Comparison of ENCODE assay signal across 23 cellular contexts in genomic region chr12:99981639-99982190, GRCh38. TPM values are rescaled to one million over a fixed set of nuclear protein-coding genes. Genes with fewer than 3 reads are reported as not detected.
"Had no signal": no experiment of that assay in that cellular context is flagged by ENCODE, and none has a peak within 500 bp of the region (broad histone marks: within the 10 kb centered on the region; RNA-seq: fewer than 3 reads in every experiment).

No MANE protein-coding gene starts in this region.

- H3K9me3 ChIP-seq: colonic mucosa, left ventricle myocardium inferior, lower lobe of right lung, neutrophil, psoas muscle, right lobe of liver, spleen, thoracic aorta had no signal

- H3K4me3 ChIP-seq: colonic mucosa, hepatocyte, left ventricle myocardium inferior, lower lobe of right lung, psoas muscle, right lobe of liver, spleen had no signal

- ATAC-seq: left cardiac atrium; lower lobe of right lung; psoas muscle; right lobe of liver; stimulated activated naive B cell treated with anti-CD40 and anti-IgM and Interleukin-4, amounts not matched to agents 10 μg/mL and 1 μg/mL and 100 μg/mL, for 72 hours; stimulated activated naive CD8-positive, alpha-beta T cell treated with anti-CD3 and anti-CD28 coated beads, Interleukin-15, amount 100 ng/mL, for 72 hours had no signal

- H3K4me2 ChIP-seq: hepatocyte had no signal

- H3K27me3 ChIP-seq: right lobe of liver had no signal

- H3K36me3 ChIP-seq: colonic mucosa, left ventricle myocardium inferior, lower lobe of right lung, neutrophil, right lobe of liver, spleen, thoracic aorta had no signal

- FAIRE-seq: kidney had no signal

- H3K4me1 ChIP-seq: colonic mucosa, right lobe of liver had no signal

- H3K27ac ChIP-seq: colonic mucosa, hepatocyte, left ventricle myocardium inferior, lower lobe of right lung, neutrophil, psoas muscle, right lobe of liver, spleen, thoracic aorta had no signal

- DNase-seq: colonic mucosa; dermis blood vessel endothelial cell; effector CD4-positive, alpha-beta T cell; foreskin melanocyte; head of caudate nucleus; kidney; left cardiac atrium; left ventricle myocardium inferior; lower lobe of right lung; naive B cell; psoas muscle; retina; right lobe of liver; spleen; stimulated activated CD4-positive, alpha-beta T cell treated with anti-CD3 and anti-CD28 coated beads, Interleukin-15, amount 100 ng/mL, for 24 hours; stimulated activated CD4-positive, alpha-beta T cell treated with anti-CD3 and anti-CD28 coated beads, Interleukin-1b, Interleukin-23, amount 100 ng/mL, for 48 hours; stimulated activated CD4-positive, alpha-beta T cell treated with anti-CD3 and anti-CD28 coated beads, Interleukin-4, amount 100 ng/mL, for 4 hours; stimulated activated naive B cell treated with anti-CD40 and anti-IgM and Interleukin-4, amounts not matched to agents 10 μg/mL and 1 μg/mL and 100 μg/mL, for 72 hours; stimulated activated naive CD8-positive, alpha-beta T cell treated with anti-CD3 and anti-CD28 coated beads, Interleukin-15, amount 100 ng/mL, for 72 hours; trophoblast cell had no signal

- H2AFZ ChIP-seq: hepatocyte had no signal

RNA-seq across cellular contexts. Expression of gene ANKS1B, which starts 3.0 kb away (rescaled TPM):
- total RNA-seq: dermis blood vessel endothelial cell had no signal
